In the genomic region with DNA sequence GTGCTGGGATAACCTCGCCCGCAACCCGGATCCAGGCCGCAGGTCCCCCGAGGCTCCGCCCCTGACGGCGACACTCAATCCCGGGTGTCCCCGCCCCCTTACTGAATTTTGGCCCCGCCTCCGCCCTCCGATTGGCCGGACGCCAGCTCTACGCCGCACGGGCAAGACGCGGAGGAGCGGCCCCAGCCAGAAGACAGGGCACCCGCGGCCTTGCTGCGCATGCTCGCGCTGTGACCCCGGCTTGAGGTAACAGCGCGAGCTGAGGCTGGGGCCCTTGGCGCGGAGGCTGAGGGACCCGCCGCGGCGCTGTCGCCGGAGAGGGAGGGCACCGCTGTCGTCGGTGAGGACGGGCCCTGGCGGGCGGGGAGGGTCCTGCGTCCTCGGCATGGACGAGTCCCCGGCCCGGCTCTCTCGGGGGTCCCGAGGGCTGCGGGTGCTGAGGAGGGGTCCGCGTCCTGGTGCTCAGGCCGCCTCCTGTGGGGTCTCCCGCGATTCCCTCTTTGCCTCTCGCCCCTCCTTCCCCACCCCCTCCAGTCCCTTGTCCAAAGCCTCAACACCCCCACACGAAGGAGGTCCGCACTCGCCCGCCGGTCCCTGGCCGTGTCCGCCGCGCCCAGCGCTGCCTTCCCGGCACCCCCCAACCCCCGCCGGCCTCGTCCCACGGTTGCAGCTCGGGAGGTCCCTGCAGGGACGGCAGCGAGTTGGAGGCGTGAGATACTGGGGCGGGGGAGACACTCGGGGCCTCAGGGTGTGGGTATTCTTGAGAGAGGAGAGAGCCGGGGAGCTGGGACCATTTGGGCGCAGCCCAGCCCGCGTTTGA, we compare ENCODE assay signal across 8 cellular contexts. TPM values are rescaled to one million over a fixed set of nuclear protein-coding genes. Genes with fewer than 3 reads are reported as not detected.
A peak's percentile ranks its signal among the peaks of the same experiment; 100 is the strongest.
DNase-seq lines count a peak whose midpoint lies in the region; ATAC-seq and TF ChIP-seq lines count a peak whose summit lies in the region.

A gene with protein sequence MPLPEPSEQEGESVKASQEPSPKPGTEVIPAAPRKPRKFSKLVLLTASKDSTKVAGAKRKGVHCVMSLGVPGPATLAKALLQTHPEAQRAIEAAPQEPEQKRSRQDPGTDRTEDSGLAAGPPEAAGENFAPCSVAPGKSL (plus strand): TSS at position 189 of the 820 bp plus-strand sequence. CDS start 13,235 bp downstream, outside the sequence.

- H2BK5ac ChIP-seq in trophoblast cell (ENCODE audit: low read depth, low read length, poor library complexity): no peak within 1 kb of the TSS

- TF ChIP-seq CTCF in GM12875 (IDR thresholded peaks at IDR 0.05; ENCODE audit: borderline replicate concordance, insufficient read depth, low read depth, low read length) (0 out of 2 replicates have a peak, but pooled peaks have one; percentile 1), cardiac muscle cell (IDR thresholded peaks at IDR 0.05; ENCODE audit: low read depth, low read length) (no peak), transverse colon (IDR thresholded peaks at IDR 0.05) (peak in 1 of 5 experiments; percentile 46)

- H3K27ac ChIP-seq in cardiac muscle cell (peak within 1 kb of the TSS; percentile 78), trophoblast cell (ENCODE audit: low read depth, low read length) (no peak within 1 kb of the TSS), transverse colon (peak within 1 kb of the TSS; percentile 96 to 100 (median 97))

- H3K14ac ChIP-seq in trophoblast cell (ENCODE audit: low read length): peak within 1 kb of the TSS; percentile 16

- TF ChIP-seq EP300 in transverse colon (IDR thresholded peaks at IDR 0.05; ENCODE audit: low read depth): no peak

- H2AK5ac ChIP-seq in trophoblast cell (ENCODE audit: low read length): no peak within 1 kb of the TSS

- H3K4me2 ChIP-seq in trophoblast cell (ENCODE audit: low read length): peak within 1 kb of the TSS; percentile 87

- peak within 1 kb of the TSS; percentile 98 for H3K9ac ChIP-seq in adipocyte (ENCODE audit: low read length)
- peak within 1 kb of the TSS; percentile 85 for H3K9ac ChIP-seq in trophoblast cell (ENCODE audit: low read length)

- intact Hi-C loops in transverse colon (cut with DNase I; ENCODE audit: low total_unique reads): no loop called here

- no peak within 1 kb of the TSS for H2BK12ac ChIP-seq in trophoblast cell (ENCODE audit: low read length)

- no peak within 1 kb of the TSS for H2BK120ac ChIP-seq in trophoblast cell (ENCODE audit: insufficient read depth, low read length, poor library complexity)

- TF ChIP-seq POLR2A in transverse colon (IDR thresholded peaks at IDR 0.05): peak; percentile 81

- H3K4ac ChIP-seq in trophoblast cell (ENCODE audit: low read depth, low read length): no peak within 1 kb of the TSS

- no peak within 1 kb of the TSS for H3K23ac ChIP-seq in trophoblast cell (ENCODE audit: low read length)

- no peak within 1 kb of the TSS for H4K12ac ChIP-seq in trophoblast cell (ENCODE audit: low read depth, low read length)

- in situ Hi-C loops in transverse colon (cut with MboI; ENCODE audit: low pct_ligation_motif_present in 1 of 4, low pct_unique_long_range_greater_than_20kb in 1 of 4, low sequenced_read_pairs in 3 of 4): no loop called here

- no peak within 1 kb of the TSS for H4K91ac ChIP-seq in trophoblast cell (ENCODE audit: low read depth, low read length)

- peak; percentile 85 for ATAC-seq in HG02798 (IDR thresholded peaks at IDR 0.05; ENCODE audit: poor library complexity, unreplicated experiment)

- H3K36me3 ChIP-seq in adipocyte (ENCODE audit: control insufficient read depth, insufficient read depth, low read length, severe bottlenecking): peaks cover 7% of the 10 kb centered on the region
- H3K36me3 ChIP-seq in cardiac muscle cell: no peaks in the 10 kb centered on the region
- no peaks in the 10 kb centered on the region for H3K36me3 ChIP-seq in trophoblast cell (ENCODE audit: control insufficient read depth in 1 of 2, insufficient read depth in 2 of 2, low read length in 2 of 2)
- H3K36me3 ChIP-seq in transverse colon: no peaks in the 10 kb centered on the region

- no peaks in the 10 kb centered on the region for H3K9me3 ChIP-seq in adipocyte (ENCODE audit: control insufficient read depth, low read length)
- no peaks in the 10 kb centered on the region for H3K9me3 ChIP-seq in cardiac muscle cell (ENCODE audit: low read depth)
- H3K9me3 ChIP-seq in trophoblast cell (ENCODE audit: insufficient read depth, low read depth, low read length): no peaks in the 10 kb centered on the region
- H3K9me3 ChIP-seq in transverse colon: no peaks in the 10 kb centered on the region

- peak within 1 kb of the TSS; percentile 6 for H3K18ac ChIP-seq in trophoblast cell (ENCODE audit: low read length)

- peak within 1 kb of the TSS; percentile 64 for H4K8ac ChIP-seq in trophoblast cell (ENCODE audit: low read depth, low read length)

- DNase-seq in NCI-H1436 (lab: John Stamatoyannopoulos, UW) (peak; percentile 94), T follicular helper cell (ENCODE audit: low read depth) (peak; percentile 99), adipocyte (ENCODE audit: low read depth) (peak; percentile 98), cardiac muscle cell (ENCODE audit: low read depth in 1 of 2, low spot score in 1 of 2) (peak; percentile 96 to 97), trophoblast cell (peak; percentile 96 to 99), transverse colon (peak; percentile 100)

- H3K4me1 ChIP-seq in adipocyte (ENCODE audit: control insufficient read depth, insufficient read depth, low read length): peaks cover 9% of the 10 kb centered on the region
- no peaks in the 10 kb centered on the region for H3K4me1 ChIP-seq in cardiac muscle cell (ENCODE audit: low read depth)
- peaks cover 5 to 9% of the 10 kb centered on the region in 2 experiments for H3K4me1 ChIP-seq in trophoblast cell (ENCODE audit: control insufficient read depth in 1 of 2, insufficient read depth in 2 of 2, low read length in 2 of 2)
- peaks cover 5 to 14% (median 10%) of the 10 kb centered on the region in 4 donors for H3K4me1 ChIP-seq in transverse colon

- peak within 1 kb of the TSS; percentile 92 for H3K4me3 ChIP-seq in GM12875 (ENCODE audit: low read depth, low read length)
- peak within 1 kb of the TSS; percentile 93 for H3K4me3 ChIP-seq in adipocyte (ENCODE audit: low read length)
- peak within 1 kb of the TSS; percentile 59 for H3K4me3 ChIP-seq in cardiac muscle cell
- peak within 1 kb of the TSS; percentile 91 for H3K4me3 ChIP-seq in trophoblast cell (ENCODE audit: low read depth, low read length)
- peak within 1 kb of the TSS; percentile 77 to 99 (median 85) for H3K4me3 ChIP-seq in transverse colon

- WGBS in trophoblast cell (ENCODE audit: extremely low coverage, insufficient coverage, insufficient read length): no CpG with 5 or more reads among the region's 82 CpGs
- WGBS in transverse colon (ENCODE audit: low coverage in 1 of 2), 2 donors: 2% methylated on average over 30 of the region's 82 CpGs; no CpG with 5 or more reads in 1 of the 2 donors

- peaks cover 5% of the 10 kb centered on the region for H3K79me2 ChIP-seq in trophoblast cell (ENCODE audit: control insufficient read depth, insufficient read depth, low read length, poor library complexity)

- peaks cover 5% of the 10 kb centered on the region for H3K79me1 ChIP-seq in trophoblast cell (ENCODE audit: low read length)

- H2AFZ ChIP-seq in trophoblast cell (ENCODE audit: insufficient read depth, low read length, poor library complexity): peak within 1 kb of the TSS; percentile 78

- H3K27me3 ChIP-seq in adipocyte (replicated peaks; ENCODE audit: control insufficient read depth, insufficient read depth, low read length) (peaks cover 2% of the 10 kb centered on the region), cardiac muscle cell (no peaks in the 10 kb centered on the region), trophoblast cell (ENCODE audit: insufficient read depth, low read length) (no peaks in the 10 kb centered on the region), transverse colon (no peaks in the 10 kb centered on the region)

RNA-seq across cellular contexts. Expression of the gene that starts here (rescaled TPM):
- total RNA-seq in cardiac muscle cell: 134 and 148 TPM in 2 replicates
- 59.2 and 66.1 TPM in 2 replicates for polyA plus RNA-seq in cardiac muscle cell
- polyA plus RNA-seq in trophoblast cell (2013): 10.0 and 10.5 TPM in 2 replicates
- total RNA-seq in transverse colon: 10 to 100 TPM; 35.0 to 74.4 (median 50.9) TPM
